ENCODE assay signal across 8 cellular contexts in the genomic region with DNA sequence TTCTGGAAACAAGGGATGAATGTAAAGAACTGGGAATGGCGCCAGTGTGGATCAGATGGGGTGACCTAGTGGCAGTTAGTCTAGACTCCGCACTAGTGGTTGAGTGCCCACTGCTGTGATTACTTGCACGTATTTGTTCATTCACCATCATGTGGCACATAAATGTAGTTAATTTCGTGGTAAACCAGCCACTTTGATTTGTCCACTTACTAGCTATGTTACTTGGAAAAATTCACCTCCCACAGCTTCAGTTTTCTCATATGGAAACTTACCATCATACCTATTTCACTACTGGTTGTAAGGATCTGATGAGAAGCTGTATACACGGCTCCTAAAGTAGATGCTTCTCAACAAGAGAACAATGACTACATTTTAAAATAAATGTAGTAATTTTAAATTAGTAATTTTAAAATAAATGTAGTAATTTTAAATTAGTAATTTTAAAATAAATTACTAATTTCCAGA. TPM values are rescaled to one million over a fixed set of nuclear protein-coding genes. Genes with fewer than 3 reads are reported as not detected.
DNase-seq lines count a peak whose midpoint lies in the region; ATAC-seq and TF ChIP-seq lines count a peak whose summit lies in the region.

No MANE protein-coding gene starts in this region.

- no peaks in the 10 kb centered on the region for H3K27me3 ChIP-seq in heart left ventricle
- no peaks in the 10 kb centered on the region for H3K27me3 ChIP-seq in liver (ENCODE audit: control insufficient read depth in 4 of 4, insufficient read depth in 4 of 4, low read length in 3 of 4)
- peaks cover 0 to 5% (median 0%) of the 10 kb centered on the region in 4 donors for H3K27me3 ChIP-seq in upper lobe of left lung

- TF ChIP-seq CTCF in heart left ventricle (IDR thresholded peaks at IDR 0.05) (no peak), liver (IDR thresholded peaks at IDR 0.05; ENCODE audit: low read depth, low read length, missing input control) (no peak), upper lobe of left lung (IDR thresholded peaks at IDR 0.05) (no peak)

- ATAC-seq in heart left ventricle: peak in 1 of 4 donors; percentile 3
- ATAC-seq in Right ventricle myocardium inferior: no peak
- ATAC-seq in activated naive CD4-positive, alpha-beta T cell treated with anti-CD3 and anti-CD28 coated beads, Interleukin-2, amount 50 U/mL, for 72 hours: peak; percentile 40 to 55
- no peak for ATAC-seq in upper lobe of left lung (ENCODE audit: low FRiP score in 2 of 2)

- H3K36me3 ChIP-seq in heart left ventricle (no peaks in the 10 kb centered on the region), liver (ENCODE audit: control insufficient read depth in 4 of 4, insufficient read depth in 3 of 4, low read depth in 1 of 4, low read length in 3 of 4) (no peaks in the 10 kb centered on the region), upper lobe of left lung (no peaks in the 10 kb centered on the region)

- 12 to 34% (median 23%) methylated on average over 5 of the region's 5 CpGs for WGBS in heart left ventricle, 4 donors
- WGBS in liver: 23% methylated on average over 5 of the region's 5 CpGs
- 33 to 34% methylated on average over 2 to 5 of the region's 5 CpGs for WGBS in upper lobe of left lung, 2 donors

- peak overlapping the region in 11 of 12 donors; percentile 52 to 90 (median 84) for H3K27ac ChIP-seq in heart left ventricle
- H3K27ac ChIP-seq in liver (ENCODE audit: low read depth in 1 of 2, low read length in 2 of 2): peak overlapping the region; percentile 61 to 92
- peak overlapping the region; percentile 81 to 93 (median 88) for H3K27ac ChIP-seq in upper lobe of left lung

- H3K9me3 ChIP-seq in heart left ventricle: no peaks in the 10 kb centered on the region
- no peaks in the 10 kb centered on the region for H3K9me3 ChIP-seq in liver (ENCODE audit: control insufficient read depth in 4 of 4, low read length in 3 of 4)
- no peaks in the 10 kb centered on the region for H3K9me3 ChIP-seq in upper lobe of left lung

- DNase-seq in heart left ventricle (no peak), Right ventricle myocardium inferior (ENCODE audit: missing footprints) (no peak), upper lobe of left lung (no peak), pons (ENCODE audit: low spot score) (no peak), retina (no peak)
- DNase-seq in activated naive CD4-positive, alpha-beta T cell treated with anti-CD3 and anti-CD28 coated beads, Interleukin-2, amount 50 U/mL, for 72 hours (ENCODE audit: low spot score in 2 of 2): no peak
- no peak for DNase-seq in activated CD4-positive, alpha-beta T cell treated with anti-CD3 and anti-CD28 coated beads, Interleukin-2, amount 50 U/mL, for 1 hour

- H3K36me3 Mint-ChIP-seq in activated naive CD4-positive, alpha-beta T cell treated with anti-CD3 and anti-CD28 coated beads, Interleukin-2, amount 50 U/mL, for 72 hours: peaks cover 0 to 5% of the 10 kb centered on the region in 2 donors

- no peak for TF ChIP-seq EP300 in upper lobe of left lung (IDR thresholded peaks at IDR 0.05)

- TF ChIP-seq RAD21 in liver (IDR thresholded peaks at IDR 0.05): peak in 1 of 2 donors; percentile 28

- H3K4me3 ChIP-seq in heart left ventricle: peak overlapping the region; percentile 15 to 82 (median 76)
- peak overlapping the region in 2 of 3 donors; percentile 67 to 80 for H3K4me3 ChIP-seq in liver (ENCODE audit: low read depth in 1 of 3, low read length in 3 of 3)
- H3K4me3 ChIP-seq in upper lobe of left lung: peak overlapping the region in 3 of 4 donors; percentile 69 to 85 (median 79)

- intact Hi-C loops in heart left ventricle (cut with DNase I): loop anchor here in 1 of 10 donors (2.0 kb wide), 1 partner anchor 63 kb away; no protein-coding TSS in a partner anchor
- intact Hi-C loops in Right ventricle myocardium inferior (cut with DNase I): no loop called here

- peak overlapping the region; percentile 50 to 86 for H3K27ac Mint-ChIP-seq in activated naive CD4-positive, alpha-beta T cell treated with anti-CD3 and anti-CD28 coated beads, Interleukin-2, amount 50 U/mL, for 72 hours

- H3K4me1 ChIP-seq in heart left ventricle (peaks cover 0 to 10% (median 0%) of the 10 kb centered on the region in 12 donors), liver (ENCODE audit: control insufficient read depth in 4 of 4, insufficient read depth in 4 of 4, low read length in 3 of 4) (peaks cover 0 to 2% (median 0%) of the 10 kb centered on the region in 4 donors), upper lobe of left lung (no peaks in the 10 kb centered on the region)

- H3K9ac ChIP-seq in liver (ENCODE audit: low read depth in 1 of 2, low read length in 2 of 2): peak overlapping the region in 1 of 2 donors; percentile 11

- TF ChIP-seq POLR2A in heart left ventricle (IDR thresholded peaks at IDR 0.05) (no peak), upper lobe of left lung (IDR thresholded peaks at IDR 0.05) (peak in 1 of 4 donors; percentile 3)

- H3K9me3 Mint-ChIP-seq in activated naive CD4-positive, alpha-beta T cell treated with anti-CD3 and anti-CD28 coated beads, Interleukin-2, amount 50 U/mL, for 72 hours: no peaks in the 10 kb centered on the region

TF ChIP-seq in liver, 16 proteins besides CTCF, POLR2A, EP300 and RAD21:
- TF ChIP-seq HNF4G (IDR thresholded peaks at IDR 0.05) (no peak), HNF4A (conservative IDR thresholded peaks at IDR 0.05) (no peak), FOXA2 (IDR thresholded peaks at IDR 0.05) (no peak), FOXA1 (IDR thresholded peaks at IDR 0.05) (no peak), GABPA (IDR thresholded peaks at IDR 0.05 in 1 of 2, conservative IDR thresholded peaks at IDR 0.05 in 1 of 2) (no peak), TAF1 (conservative IDR thresholded peaks at IDR 0.05) (no peak), REST (IDR thresholded peaks at IDR 0.05) (no peak), EGR1 (IDR thresholded peaks at IDR 0.05; ENCODE audit: low read depth in 2 of 2) (no peak), ATF3 (IDR thresholded peaks at IDR 0.05) (no peak), YY1 (IDR thresholded peaks at IDR 0.05) (no peak)
- TF ChIP-seq, protein P1, sequence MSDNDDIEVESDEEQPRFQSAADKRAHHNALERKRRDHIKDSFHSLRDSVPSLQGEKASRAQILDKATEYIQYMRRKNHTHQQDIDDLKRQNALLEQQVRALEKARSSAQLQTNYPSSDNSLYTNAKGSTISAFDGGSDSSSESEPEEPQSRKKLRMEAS (IDR thresholded peaks at IDR 0.05): no peak
TF ChIP-seq in liver: peak in this region for 0.

RNA-seq across cellular contexts. Expression of gene DYNLT3, which starts 0.4 kb away (rescaled TPM):
- total RNA-seq in heart left ventricle (10 to 100 TPM; 15.0 to 31.8 (median 21.0) TPM), Right ventricle myocardium inferior (16.8 TPM), liver (10 to 100 TPM in 1 of 2 donors, 1 to 10 TPM in 1; 9.5 to 13.4 TPM), upper lobe of left lung (10 to 100 TPM in 4 of 6 donors, 1 to 10 TPM in 2; 4.1 to 38.2 (median 23.5) TPM)
- polyA plus RNA-seq in heart left ventricle (10 to 100 TPM in 1 of 2 donors, 1 to 10 TPM in 1; 9.8 to 32.1 TPM), liver (10 to 100 TPM; 13.4 to 20.7 TPM)
- 10 to 100 TPM in 1 of 2 donors, 1 to 10 TPM in 1; 8.1 to 20.5 TPM for total RNA-seq in activated naive CD4-positive, alpha-beta T cell treated with anti-CD3 and anti-CD28 coated beads, Interleukin-2, amount 50 U/mL, for 72 hours

Comparison
In these comparisons a context has a peak if more than half of its experiments do, and no peak if none do; other contexts are left out.
1. ATAC-seq: peak in activated naive CD4-positive, alpha-beta T cell treated with anti-CD3 and anti-CD28 coated beads, Interleukin-2, amount 50 U/mL, for 72 hours (2 of 2); none in Right ventricle myocardium inferior (single experiment) and upper lobe of left lung (0 of 2).
2. Peak in every context shown above with its lines, with median percentiles within 50 percentile points of each other: H3K27ac ChIP-seq and H3K4me3 ChIP-seq.